ENCODE assay signal across 11 cellular contexts in the genomic region with DNA sequence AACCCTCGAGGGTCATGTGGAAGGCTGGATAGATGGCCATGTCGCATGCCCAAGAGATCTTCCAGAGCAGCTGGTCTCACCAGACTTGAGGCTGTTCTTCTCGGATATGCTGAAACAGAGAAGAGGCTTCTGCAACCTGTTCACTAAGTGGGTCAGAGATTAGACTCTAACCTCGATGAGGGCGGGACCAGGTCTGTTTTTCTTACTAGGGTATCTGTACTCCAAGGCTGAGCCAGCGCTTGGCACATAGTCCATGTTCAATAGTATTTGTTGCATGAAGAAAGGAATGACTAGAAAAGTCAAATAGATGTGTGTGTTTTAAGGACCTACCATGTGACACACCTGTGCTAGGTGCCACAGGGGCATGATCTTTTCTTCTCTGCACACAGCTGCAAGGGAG.
"Had no signal": no experiment of that assay in that cellular context is flagged by ENCODE, and none has a peak within 500 bp of the region (broad histone marks: within the 10 kb centered on the region; RNA-seq: fewer than 3 reads in every experiment).

No MANE protein-coding gene starts in this region.

- ATAC-seq: GM23338, HCT116 had no signal

- H3K27ac Mint-ChIP-seq: GM23338, H9, HFFc6 had no signal

- H3K9me3 Mint-ChIP-seq: GM23338, H9, HFFc6 had no signal

- DNase-seq: GM23248, GOT3, H7, H9, HCEC 1CT, HFFc6 had no signal

- H3K4me3 ChIP-seq: GM23248, GM23338, HAP-1 had no signal

- H3K9me3 ChIP-seq: HAP-1 had no signal

- H3K27ac ChIP-seq: GM23248 had no signal

- H3K4me3 Mint-ChIP-seq: GM23338, H9, HFFc6 had no signal

- FAIRE-seq: H1, H54 had no signal

- H3K36me3 ChIP-seq: HAP-1 had no signal
